ENCODE assay signal across 30 cellular contexts in the genomic region with DNA sequence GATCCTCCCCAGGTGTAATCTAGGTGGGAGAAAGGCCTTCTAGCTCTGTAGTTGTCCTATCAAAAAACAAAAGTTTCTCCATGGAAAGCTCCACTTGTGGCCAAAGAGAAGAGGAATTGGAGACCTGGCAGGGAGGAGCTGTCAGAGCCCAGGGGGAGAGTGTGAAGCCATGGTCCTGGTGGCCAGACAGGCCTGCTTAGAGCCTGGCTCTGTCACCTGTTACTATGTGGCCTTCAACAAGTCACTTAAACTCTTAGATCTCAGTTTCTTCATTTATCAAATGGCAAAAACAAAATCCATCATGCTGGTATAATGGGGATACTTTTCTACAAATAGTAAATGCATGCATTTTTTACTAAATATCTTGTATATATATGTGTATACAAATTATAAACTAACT.
"Had no signal": no experiment of that assay in that cellular context is flagged by ENCODE, and none has a peak within 500 bp of the region (broad histone marks: within the 10 kb centered on the region; RNA-seq: fewer than 3 reads in every experiment).

No MANE protein-coding gene starts in this region.

- H3K36me3 ChIP-seq: adrenal gland, cardiac muscle cell, gastrocnemius medialis, left lung, pancreas, prostate gland, sigmoid colon, thoracic aorta had no signal

- H3K9me3 Mint-ChIP-seq: mesothelial cell of epicardium; neural crest cell; stimulated activated effector memory CD8-positive, alpha-beta T cell treated with anti-CD3 and anti-CD28 coated beads, Interleukin-12 subunit alpha, Interleukin-12 subunit beta, amount 100 ng/mL, for 72 hours; stimulated activated naive CD8-positive, alpha-beta T cell treated with anti-CD3 and anti-CD28 coated beads, Interleukin-15, Interleukin-2, amounts not matched to agents 100 ng/mL and 50 ng/mL, for 24 hours had no signal

- H3K27me3 ChIP-seq: adrenal gland, body of pancreas, cardiac muscle cell, dorsolateral prefrontal cortex, gastrocnemius medialis, left lung, pancreas had no signal

- ATAC-seq: activated CD4-positive, alpha-beta T cell treated with anti-CD3 and anti-CD28 coated beads for 36 hours; body of pancreas; gastrocnemius medialis; left lung; pancreas; stimulated activated effector memory CD8-positive, alpha-beta T cell treated with anti-CD3 and anti-CD28 coated beads, Interleukin-12 subunit alpha, Interleukin-12 subunit beta, amount 100 ng/mL, for 72 hours had no signal

- H3K4me3 ChIP-seq: adrenal gland, body of pancreas, cardiac muscle cell, coronary artery, dorsolateral prefrontal cortex, gastrocnemius medialis, left lung, pancreas, prostate gland, sigmoid colon, thoracic aorta had no signal

- H3K4me3 Mint-ChIP-seq: activated CD4-positive, alpha-beta T cell treated with anti-CD3 and anti-CD28 coated beads for 36 hours; mesothelial cell of epicardium; naive B cell; neural crest cell; stimulated activated effector memory CD8-positive, alpha-beta T cell treated with anti-CD3 and anti-CD28 coated beads, Interleukin-12 subunit alpha, Interleukin-12 subunit beta, amount 100 ng/mL, for 72 hours; stimulated activated naive CD8-positive, alpha-beta T cell treated with anti-CD3 and anti-CD28 coated beads, Interleukin-15, Interleukin-2, amounts not matched to agents 100 ng/mL and 50 ng/mL, for 24 hours had no signal

- H3K27ac ChIP-seq: adrenal gland, body of pancreas, cardiac muscle cell, coronary artery, dorsolateral prefrontal cortex, gastrocnemius medialis, left lung, pancreas, prostate gland, sigmoid colon, thoracic aorta had no signal

- H3K4me1 ChIP-seq: adrenal gland, gastrocnemius medialis, pancreas, prostate gland had no signal

- H3K9me3 ChIP-seq: adrenal gland, body of pancreas, gastrocnemius medialis, pancreas, prostate gland, sigmoid colon, thoracic aorta had no signal

- DNase-seq: activated CD4-positive, alpha-beta T cell treated with anti-CD3 and anti-CD28 coated beads for 36 hours; activated CD4-positive, alpha-beta T cell treated with anti-CD3 and anti-CD28 coated beads, Interleukin-2, amount 50 U/mL, for 48 hours; activated CD4-positive, CD25-positive, alpha-beta regulatory T cell; activated CD8-positive, alpha-beta memory T cell treated with anti-CD3 and anti-CD28 coated beads for 24 hours; activated gamma-delta T cell; activated naive CD4-positive, alpha-beta T cell treated with anti-CD3 and anti-CD28 coated beads, Interleukin-2, amount 50 U/mL, for 16 hours; aorta; body of pancreas; dorsolateral prefrontal cortex; effector memory CD4-positive, alpha-beta T cell; erythroblast; gastrocnemius medialis; glutamatergic neuron; left lung; naive B cell; nucleus accumbens; pancreas; retina; sigmoid colon; small intestine; stimulated activated CD4-positive, alpha-beta T cell treated with anti-CD3 and anti-CD28 coated beads, Interleukin-4, amount 100 ng/mL, for 24 hours had no signal

- H3K36me3 Mint-ChIP-seq: mesothelial cell of epicardium had no signal

- H3K27ac Mint-ChIP-seq: activated CD4-positive, alpha-beta T cell treated with anti-CD3 and anti-CD28 coated beads for 36 hours; mesothelial cell of epicardium; stimulated activated effector memory CD8-positive, alpha-beta T cell treated with anti-CD3 and anti-CD28 coated beads, Interleukin-12 subunit alpha, Interleukin-12 subunit beta, amount 100 ng/mL, for 72 hours; stimulated activated naive CD8-positive, alpha-beta T cell treated with anti-CD3 and anti-CD28 coated beads, Interleukin-15, Interleukin-2, amounts not matched to agents 100 ng/mL and 50 ng/mL, for 24 hours had no signal

- H3K27me3 Mint-ChIP-seq: activated CD4-positive, alpha-beta T cell treated with anti-CD3 and anti-CD28 coated beads for 36 hours; naive B cell; stimulated activated naive CD8-positive, alpha-beta T cell treated with anti-CD3 and anti-CD28 coated beads, Interleukin-15, Interleukin-2, amounts not matched to agents 100 ng/mL and 50 ng/mL, for 24 hours had no signal
